16 cellular contexts compared by ENCODE assay signal in genomic region chr1:55040953-55041494, GRCh38. TPM values are rescaled to one million over a fixed set of nuclear protein-coding genes. Genes with fewer than 3 reads are reported as not detected.
DNase-seq lines count a peak whose midpoint lies in the region; ATAC-seq and TF ChIP-seq lines count a peak whose summit lies in the region.
"Had no signal": no experiment of that assay in that cellular context is flagged by ENCODE, and none has a peak within 500 bp of the region (broad histone marks: within the 10 kb centered on the region; RNA-seq: fewer than 3 reads in every experiment).

No MANE protein-coding gene starts in this region.

- peaks cover 12 to 15% of the 10 kb centered on the region in 2 donors for H3K4me1 ChIP-seq in duodenal mucosa (ENCODE audit: control insufficient read depth in 1 of 2, insufficient read depth in 2 of 2, low read length in 2 of 2)
- H3K4me1 ChIP-seq in liver (ENCODE audit: control insufficient read depth in 4 of 4, insufficient read depth in 4 of 4, low read length in 3 of 4): peaks cover 15 to 76% (median 56%) of the 10 kb centered on the region in 4 donors

- no peak overlapping the region for H3K4me3 Mint-ChIP-seq in stimulated activated naive CD8-positive, alpha-beta T cell treated with anti-CD3 and anti-CD28 coated beads, Interleukin-15, amount 100 ng/mL, for 72 hours
- H3K4me3 Mint-ChIP-seq in activated CD8-positive, alpha-beta memory T cell treated with anti-CD3 and anti-CD28 coated beads, Interleukin-2, amount 10 ng/mL, durations not matched to agents 7 days and 5 days: no peak overlapping the region

- peaks cover 11% of the 10 kb centered on the region for H3K4me1 Mint-ChIP-seq in stimulated activated naive CD8-positive, alpha-beta T cell treated with anti-CD3 and anti-CD28 coated beads, Interleukin-15, amount 100 ng/mL, for 72 hours
- no peaks in the 10 kb centered on the region for H3K4me1 Mint-ChIP-seq in activated CD8-positive, alpha-beta memory T cell treated with anti-CD3 and anti-CD28 coated beads, Interleukin-2, amount 10 ng/mL, durations not matched to agents 7 days and 5 days

- TF ChIP-seq CTCF in liver (IDR thresholded peaks at IDR 0.05; ENCODE audit: low read depth, low read length, missing input control): no peak

- CTCF ChIA-PET in activated CD8-positive, alpha-beta memory T cell treated with anti-CD3 and anti-CD28 coated beads, Interleukin-2, amount 10 ng/mL, durations not matched to agents 7 days and 5 days (lab: Charles Lee): interaction anchor here (0.8 kb wide), 1 partner anchor 95 kb away, joined by 3 read pairs; no protein-coding TSS in a partner anchor

- DNase-seq in NCI-H82 (lab: John Stamatoyannopoulos, UW) (peak; percentile 57), NCI-H82 treated with DMSO at 0.1 percent for 48 hours (lab: John Stamatoyannopoulos, UW; ENCODE audit: unreplicated experiment) (no peak)
- no peak for DNase-seq in stimulated activated naive CD8-positive, alpha-beta T cell treated with anti-CD3 and anti-CD28 coated beads, Interleukin-15, amount 100 ng/mL, for 72 hours
- no peak for DNase-seq in activated T-cell treated with anti-CD3 and anti-CD28 coated beads, Interleukin-2, amount 50 U/mL, for 48 hours
- no peak for DNase-seq in activated CD8-positive, alpha-beta memory T cell treated with anti-CD3 and anti-CD28 coated beads, Interleukin-2, amount 10 ng/mL, durations not matched to agents 7 days and 5 days
- DNase-seq: activated naive CD4-positive, alpha-beta T cell; caudate nucleus; HCEC 1CT; heart left ventricle; NCI-H2081; nucleus accumbens had no signal

- peaks cover 65% of the 10 kb centered on the region for H3K27me3 Mint-ChIP-seq in stimulated activated naive CD8-positive, alpha-beta T cell treated with anti-CD3 and anti-CD28 coated beads, Interleukin-15, amount 100 ng/mL, for 72 hours
- H3K27me3 Mint-ChIP-seq in activated CD8-positive, alpha-beta memory T cell treated with anti-CD3 and anti-CD28 coated beads, Interleukin-2, amount 10 ng/mL, durations not matched to agents 7 days and 5 days: peaks cover 68% of the 10 kb centered on the region

- H3K27me3 ChIP-seq in duodenal mucosa (ENCODE audit: control insufficient read depth in 1 of 2, insufficient read depth in 2 of 2, low read length in 2 of 2) (peaks cover 0 to 14% of the 10 kb centered on the region in 2 donors), liver (ENCODE audit: control insufficient read depth in 4 of 4, insufficient read depth in 4 of 4, low read length in 3 of 4) (no peaks in the 10 kb centered on the region)

- no peak overlapping the region for H3K27ac Mint-ChIP-seq in stimulated activated naive CD8-positive, alpha-beta T cell treated with anti-CD3 and anti-CD28 coated beads, Interleukin-15, amount 100 ng/mL, for 72 hours
- no peak overlapping the region for H3K27ac Mint-ChIP-seq in activated CD8-positive, alpha-beta memory T cell treated with anti-CD3 and anti-CD28 coated beads, Interleukin-2, amount 10 ng/mL, durations not matched to agents 7 days and 5 days

- H3K27ac ChIP-seq in duodenal mucosa (ENCODE audit: low read depth, low read length) (no peak overlapping the region), liver (ENCODE audit: low read depth in 1 of 2, low read length in 2 of 2) (peak overlapping the region; percentile 80 to 87)
- H3K27ac ChIP-seq: heart left ventricle had no signal

- no peaks in the 10 kb centered on the region for H3K9me3 Mint-ChIP-seq in stimulated activated naive CD8-positive, alpha-beta T cell treated with anti-CD3 and anti-CD28 coated beads, Interleukin-15, amount 100 ng/mL, for 72 hours
- no peaks in the 10 kb centered on the region for H3K9me3 Mint-ChIP-seq in activated CD8-positive, alpha-beta memory T cell treated with anti-CD3 and anti-CD28 coated beads, Interleukin-2, amount 10 ng/mL, durations not matched to agents 7 days and 5 days (ENCODE audit: low read depth)

- no peak for TF ChIP-seq RAD21 in liver (IDR thresholded peaks at IDR 0.05)

- WGBS in liver: 20% methylated on average over 5 of the region's 5 CpGs

- H3K4me3 ChIP-seq in duodenal mucosa (ENCODE audit: low read depth in 1 of 2, low read length in 2 of 2) (peak overlapping the region; percentile 59 to 68), liver (ENCODE audit: low read depth in 1 of 3, low read length in 3 of 3) (peak overlapping the region; percentile 67 to 91 (median 80))
- H3K4me3 ChIP-seq: heart left ventricle had no signal

- H3K36me3 ChIP-seq in duodenal mucosa (ENCODE audit: control insufficient read depth in 1 of 2, insufficient read depth in 2 of 2, low read length in 2 of 2): peaks cover 0 to 18% of the 10 kb centered on the region in 2 donors
- peaks cover 0 to 5% (median 2%) of the 10 kb centered on the region in 4 donors for H3K36me3 ChIP-seq in liver (ENCODE audit: control insufficient read depth in 4 of 4, insufficient read depth in 3 of 4, low read depth in 1 of 4, low read length in 3 of 4)
- H3K36me3 ChIP-seq: heart left ventricle had no signal

- H3K9ac ChIP-seq in duodenal mucosa (ENCODE audit: low read depth in 1 of 2, low read length in 2 of 2) (peak overlapping the region in 1 of 2 donors; percentile 47), liver (ENCODE audit: low read depth in 1 of 2, low read length in 2 of 2) (peak overlapping the region in 1 of 2 donors; percentile 42)

- H3K36me3 Mint-ChIP-seq in activated CD8-positive, alpha-beta memory T cell treated with anti-CD3 and anti-CD28 coated beads, Interleukin-2, amount 10 ng/mL, durations not matched to agents 7 days and 5 days: no peaks in the 10 kb centered on the region

- peak; percentile 15 for ATAC-seq in stimulated activated naive CD8-positive, alpha-beta T cell treated with anti-CD3 and anti-CD28 coated beads, Interleukin-15, amount 100 ng/mL, for 72 hours
- ATAC-seq in activated CD8-positive, alpha-beta memory T cell treated with anti-CD3 and anti-CD28 coated beads, Interleukin-2, amount 10 ng/mL, durations not matched to agents 7 days and 5 days: no peak
- ATAC-seq in GM18502 (IDR thresholded peaks at IDR 0.05; ENCODE audit: poor library complexity, unreplicated experiment): no peak

- no peaks in the 10 kb centered on the region for H3K9me3 ChIP-seq in duodenal mucosa (ENCODE audit: control insufficient read depth in 1 of 2, low read length in 2 of 2)
- H3K9me3 ChIP-seq in liver (ENCODE audit: control insufficient read depth in 4 of 4, low read length in 3 of 4): no peaks in the 10 kb centered on the region
- H3K9me3 ChIP-seq: heart left ventricle had no signal

TF ChIP-seq in liver, 16 proteins besides CTCF, POLR2A, EP300 and RAD21 (continues in another document):
- TF ChIP-seq FOXA1 (IDR thresholded peaks at IDR 0.05): no peak
- TF ChIP-seq MAX (IDR thresholded peaks at IDR 0.05): no peak
- no peak for TF ChIP-seq REST (IDR thresholded peaks at IDR 0.05)
- TF ChIP-seq SP1 (IDR thresholded peaks at IDR 0.05): no peak
- TF ChIP-seq FOXA2 (IDR thresholded peaks at IDR 0.05): no peak
- TF ChIP-seq EGR1 (IDR thresholded peaks at IDR 0.05; ENCODE audit: low read depth in 2 of 2): no peak
- no peak for TF ChIP-seq RXRA (IDR thresholded peaks at IDR 0.05)
- no peak for TF ChIP-seq YY1 (IDR thresholded peaks at IDR 0.05)
- TF ChIP-seq HNF4A (conservative IDR thresholded peaks at IDR 0.05): no peak
- no peak for TF ChIP-seq NR2F2 (IDR thresholded peaks at IDR 0.05)
- TF ChIP-seq TAF1 (conservative IDR thresholded peaks at IDR 0.05): no peak
- TF ChIP-seq JUND (IDR thresholded peaks at IDR 0.05): no peak
- no peak for TF ChIP-seq ATF3 (IDR thresholded peaks at IDR 0.05)

RNA-seq across cellular contexts. Expression of gene PCSK9, which starts 1.7 kb away (rescaled TPM):
- 100 to 1,000 TPM in 1 of 2 donors, 10 to 100 TPM in 1; 68.2 to 112 TPM for total RNA-seq in liver
- 10 to 100 TPM; 10.8 to 48.9 TPM for polyA plus RNA-seq in liver
- under 1 TPM in 1 of 2 experiments, not detected in 1; 0.07 TPM for total RNA-seq in activated CD8-positive, alpha-beta memory T cell treated with anti-CD3 and anti-CD28 coated beads, Interleukin-2, amount 10 ng/mL, durations not matched to agents 7 days and 5 days

RNA-seq across cellular contexts. Expression of gene BSND, which starts 42.3 kb away (rescaled TPM):
- under 1 TPM in 1 of 2 donors, not detected in 1; 0.14 TPM for total RNA-seq in liver
- not detected for polyA plus RNA-seq in liver
- under 1 TPM; 0.07 to 0.12 TPM for total RNA-seq in activated CD8-positive, alpha-beta memory T cell treated with anti-CD3 and anti-CD28 coated beads, Interleukin-2, amount 10 ng/mL, durations not matched to agents 7 days and 5 days
- total RNA-seq: heart left ventricle, lung, M059J had no signal
- polyA plus RNA-seq: heart left ventricle had no signal

Comparison
In these comparisons a context has a peak if more than half of its experiments do, and no peak if none do; other contexts are left out.
1. RNA of gene PCSK9, which starts 1.7 kb away (total RNA-seq): 68.2 to 112 TPM in liver; 0.07 TPM in activated CD8-positive, alpha-beta memory T cell treated with anti-CD3 and anti-CD28 coated beads, Interleukin-2, amount 10 ng/mL, durations not matched to agents 7 days and 5 days; every median in the first group is over 10 times any median in the second.